8 cellular contexts compared by ENCODE assay signal in genomic region chr17:81119223-81120148, GRCh38. TPM values are rescaled to one million over a fixed set of nuclear protein-coding genes. Genes with fewer than 3 reads are reported as not detected.
DNase-seq lines count a peak whose midpoint lies in the region; ATAC-seq and TF ChIP-seq lines count a peak whose summit lies in the region.

No MANE protein-coding gene starts in this region.

- DNase-seq in COR-L47 (lab: John Stamatoyannopoulos, UW) (peak; percentile 39), HUDEP-2 (lab: John Stamatoyannopoulos, UW; ENCODE audit: unreplicated experiment in 76 of 76) (peak in 74 of 76 experiments; percentile 19 to 97 (median 89)), SK-N-MC (ENCODE audit: low read depth, low spot score) (peak; percentile 64), glomerular visceral epithelial cell (ENCODE audit: extremely low spot score) (peak; percentile 87), omental fat pad (ENCODE audit: low spot score) (peak; percentile 94)

- H3K9me3 ChIP-seq in SK-N-MC (ENCODE audit: low read depth, low read length): no peaks in the 10 kb centered on the region

- peak overlapping the region; percentile 44 for H3K4me3 Mint-ChIP-seq in activated naive CD4-positive, alpha-beta T cell treated with anti-CD3 and anti-CD28 coated beads, Interleukin-2, amount 50 U/mL, for 24 hours

- ATAC-seq in omental fat pad (ENCODE audit: low FRiP score) (peak; percentile 70), GM21717 (IDR thresholded peaks at IDR 0.05; ENCODE audit: unreplicated experiment) (no peak)

- H3K9me3 Mint-ChIP-seq in activated naive CD4-positive, alpha-beta T cell treated with anti-CD3 and anti-CD28 coated beads, Interleukin-2, amount 50 U/mL, for 24 hours: no peaks in the 10 kb centered on the region

- no peaks in the 10 kb centered on the region for H3K36me3 Mint-ChIP-seq in activated naive CD4-positive, alpha-beta T cell treated with anti-CD3 and anti-CD28 coated beads, Interleukin-2, amount 50 U/mL, for 24 hours

- no peaks in the 10 kb centered on the region for H3K36me3 ChIP-seq in SK-N-MC (ENCODE audit: insufficient read depth, low read length)

- H3K4me1 Mint-ChIP-seq in activated naive CD4-positive, alpha-beta T cell treated with anti-CD3 and anti-CD28 coated beads, Interleukin-2, amount 50 U/mL, for 24 hours: no peaks in the 10 kb centered on the region

- peak overlapping the region; percentile 30 for H3K27ac Mint-ChIP-seq in activated naive CD4-positive, alpha-beta T cell treated with anti-CD3 and anti-CD28 coated beads, Interleukin-2, amount 50 U/mL, for 24 hours

- no peaks in the 10 kb centered on the region for H3K27me3 Mint-ChIP-seq in activated naive CD4-positive, alpha-beta T cell treated with anti-CD3 and anti-CD28 coated beads, Interleukin-2, amount 50 U/mL, for 24 hours

- H3K27ac ChIP-seq in SK-N-MC (no peak overlapping the region), temporal lobe (ENCODE audit: low read depth, low read length) (peak overlapping the region; percentile 61)

- H3K4me3 ChIP-seq in SK-N-MC: peak overlapping the region; percentile 83

- TF ChIP-seq CTCF in omental fat pad (IDR thresholded peaks at IDR 0.05): no peak

- peak overlapping the region; percentile 64 for H3K9ac ChIP-seq in SK-N-MC (ENCODE audit: insufficient read length)

RNA-seq across cellular contexts. Expression of gene PVALEF, which starts 45.8 kb away (rescaled TPM):
- total RNA-seq in omental fat pad: not detected
- not detected for total RNA-seq in temporal lobe

RNA-seq across cellular contexts. Expression of gene AATK, which starts 46.5 kb away (rescaled TPM):
- total RNA-seq in omental fat pad (1 to 10 TPM; 1.3 to 6.0 (median 3.1) TPM), temporal lobe (7.9 TPM)

Comparison
In these comparisons a context has a peak if more than half of its experiments do, and no peak if none do; other contexts are left out.
1. DNase-seq: peak in every context shown above with its lines; median percentile 94 in omental fat pad; 89 in HUDEP-2; 87 in glomerular visceral epithelial cell; 64 in SK-N-MC; 39 in COR-L47.